Comparison of ENCODE assay signal across 13 cellular contexts in genomic region chr1:157551694-157552693, GRCh38. TPM values are rescaled to one million over a fixed set of nuclear protein-coding genes. Genes with fewer than 3 reads are reported as not detected.
DNase-seq lines count a peak whose midpoint lies in the region; ATAC-seq and TF ChIP-seq lines count a peak whose summit lies in the region.
"Had no signal": no experiment of that assay in that cellular context is flagged by ENCODE, and none has a peak within 500 bp of the region (broad histone marks: within the 10 kb centered on the region; RNA-seq: fewer than 3 reads in every experiment).

FCRL5 (minus strand) TSS chr1:157552515; CDS start chr1:157552362, 153 bp downstream.

- H3K4me3 Mint-ChIP-seq in T-helper 17 cell = peak within 1 kb of the TSS; percentile 47
- no peak within 1 kb of the TSS for H3K4me3 Mint-ChIP-seq in CD4-positive, alpha-beta T cell
- H3K4me3 Mint-ChIP-seq: brain had no signal

- no peaks in the 10 kb centered on the region for H3K36me3 Mint-ChIP-seq in T-helper 17 cell (ENCODE audit: low read depth)
- H3K36me3 Mint-ChIP-seq in CD4-positive, alpha-beta T cell (ENCODE audit: low read depth) = no peaks in the 10 kb centered on the region
- H3K36me3 Mint-ChIP-seq: brain had no signal

- H3K4me3 ChIP-seq in upper lobe of right lung = no peak within 1 kb of the TSS
- H3K4me3 ChIP-seq: GM23248 had no signal

- H3K4me1 Mint-ChIP-seq in T-helper 17 cell = peaks cover 8% of the 10 kb centered on the region
- peaks cover 4% of the 10 kb centered on the region for H3K4me1 Mint-ChIP-seq in CD4-positive, alpha-beta T cell (ENCODE audit: low read depth)
- H3K4me1 Mint-ChIP-seq: brain had no signal

- CTCF ChIA-PET in CD4-positive, alpha-beta T cell (lab: Charles Lee) = no interaction called here

- TF ChIP-seq CTCF in upper lobe of right lung (IDR thresholded peaks at IDR 0.05) (no peak), GM10266 (IDR thresholded peaks at IDR 0.05; ENCODE audit: control insufficient read depth, insufficient read depth, low read depth, missing control alignments) (no peak)
- no peak for TF ChIP-seq CTCF in CD4-positive, alpha-beta T cell (IDR thresholded peaks at IDR 0.05)

- H3K36me3 ChIP-seq in upper lobe of right lung = no peaks in the 10 kb centered on the region

- POLR2A ChIA-PET in CD4-positive, alpha-beta T cell (lab: Charles Lee) = no interaction called here

- DNase-seq in T-helper 17 cell = no peak
- no peak for DNase-seq in cerebellar nuclear complex (lab: John Stamatoyannopoulos, UW)
- no peak for DNase-seq in upper lobe of right lung
- no peak for DNase-seq in CD4-positive, alpha-beta T cell
- DNase-seq in GM10266 (ENCODE audit: extremely low spot score) = no peak
- DNase-seq: activated CD8-positive, alpha-beta memory T cell treated with anti-CD3 and anti-CD28 coated beads, Interleukin-2, amount 50 U/mL, for 48 hours; GM23248; occipital lobe had no signal

- H3K27ac ChIP-seq in upper lobe of right lung = no peak within 1 kb of the TSS
- no peak within 1 kb of the TSS for H3K27ac ChIP-seq in CD4-positive, alpha-beta T cell (ENCODE audit: low read depth, low read length)
- H3K27ac ChIP-seq: GM23248 had no signal

- intact Hi-C loops in upper lobe of right lung (cut with DNase I) = no loop called here
- intact Hi-C loops in CD4-positive, alpha-beta T cell (cut with DNase I, micrococcal nuclease) = no loop called here

- H3K9me3 Mint-ChIP-seq in CD4-positive, alpha-beta T cell = no peaks in the 10 kb centered on the region
- H3K9me3 Mint-ChIP-seq: brain had no signal

- H3K27ac Mint-ChIP-seq in T-helper 17 cell = no peak within 1 kb of the TSS
- no peak within 1 kb of the TSS for H3K27ac Mint-ChIP-seq in CD4-positive, alpha-beta T cell
- H3K27ac Mint-ChIP-seq: brain had no signal

- peaks cover 16% of the 10 kb centered on the region for H3K27me3 Mint-ChIP-seq in T-helper 17 cell
- peaks cover 6% of the 10 kb centered on the region for H3K27me3 Mint-ChIP-seq in CD4-positive, alpha-beta T cell
- H3K27me3 Mint-ChIP-seq: brain had no signal

- no peaks in the 10 kb centered on the region for H3K4me1 ChIP-seq in upper lobe of right lung

- H3K27me3 ChIP-seq in upper lobe of right lung = no peaks in the 10 kb centered on the region
- H3K27me3 ChIP-seq in CD4-positive, alpha-beta T cell (ENCODE audit: control insufficient read depth, insufficient read depth, low read length) = no peaks in the 10 kb centered on the region

- ATAC-seq in GM18508 (IDR thresholded peaks at IDR 0.05; ENCODE audit: insufficient read depth, unreplicated experiment) (peak; percentile 57), GM21360 (IDR thresholded peaks at IDR 0.05; ENCODE audit: unreplicated experiment) (peak; percentile 76), HG03066 (IDR thresholded peaks at IDR 0.05; ENCODE audit: low read depth, unreplicated experiment) (peak; percentile 66), T-helper 17 cell (no peak), upper lobe of right lung (no peak)
- ATAC-seq in CD4-positive, alpha-beta T cell (ENCODE audit: poor library complexity) = no peak
- ATAC-seq: esophagus mucosa had no signal

- no peaks in the 10 kb centered on the region for H3K9me3 ChIP-seq in T-helper 17 cell (ENCODE audit: control insufficient read depth, low read length, poor library complexity, severe bottlenecking)
- no peaks in the 10 kb centered on the region for H3K9me3 ChIP-seq in upper lobe of right lung
- H3K9me3 ChIP-seq in CD4-positive, alpha-beta T cell (ENCODE audit: control insufficient read depth, low read length) = no peaks in the 10 kb centered on the region

RNA-seq across cellular contexts. Expression of gene FCRL5, which starts in this region (rescaled TPM):
- total RNA-seq in T-helper 17 cell (1 to 10 TPM in 1 of 2 donors, not detected in 1; 3.2 TPM), upper lobe of right lung (0.93 TPM)
- total RNA-seq in CD4-positive, alpha-beta T cell = not detected
- total RNA-seq: GM23248, occipital lobe had no signal

Comparison
In these comparisons a context has a peak if more than half of its experiments do, and no peak if none do; other contexts are left out.
1. ATAC-seq: peak in GM18508 (single experiment), GM21360 (single experiment) and HG03066 (single experiment); none in T-helper 17 cell (single experiment), upper lobe of right lung (single experiment) and CD4-positive, alpha-beta T cell (single experiment).